Comparison of ENCODE assay signal across 8 cellular contexts in the genomic region with DNA sequence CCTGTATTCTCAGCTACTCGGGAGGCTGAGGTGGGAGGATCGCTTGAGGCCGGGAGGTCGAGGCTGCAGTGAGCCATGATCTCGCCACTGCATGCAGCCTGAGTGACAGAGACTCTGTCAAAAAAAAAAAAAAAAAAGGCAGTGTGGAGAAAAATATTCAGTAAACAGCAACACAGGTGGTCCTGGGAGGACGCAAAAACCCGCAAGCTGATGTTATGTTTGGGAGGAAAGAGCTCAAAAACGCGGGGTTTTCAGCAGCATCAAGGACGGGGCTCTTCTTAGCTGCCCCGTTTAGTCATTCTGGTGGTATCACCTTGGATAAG. TPM values are rescaled to one million over a fixed set of nuclear protein-coding genes. Genes with fewer than 3 reads are reported as not detected.
A peak's percentile ranks its signal among the peaks of the same experiment; 100 is the strongest.
DNase-seq lines count a peak whose midpoint lies in the region; ATAC-seq and TF ChIP-seq lines count a peak whose summit lies in the region.

No MANE protein-coding gene starts in this region.

- no peak overlapping the region for H3K9ac ChIP-seq in fibroblast of lung (ENCODE audit: insufficient read depth, low read length)

- H4K20me1 ChIP-seq in fibroblast of lung (ENCODE audit: control insufficient read depth, extremely low read depth, insufficient read depth, low read length) = no peaks in the 10 kb centered on the region

- intact Hi-C loops in sciatic nerve (cut with DNase I) = no loop called here

- peak overlapping the region; percentile 41 for H3K4me3 ChIP-seq in GM12864 (ENCODE audit: low read depth, low read length)
- peak overlapping the region; percentile 63 for H3K4me3 ChIP-seq in SJCRH30
- H3K4me3 ChIP-seq in fibroblast of lung (replicated peaks in 1 of 4; ENCODE audit: control extremely low read depth in 1 of 4, insufficient read depth in 1 of 4, low read depth in 3 of 4, low read length in 4 of 4) = peak overlapping the region; percentile 43 to 84 (median 68)
- H3K4me3 ChIP-seq in retinal pigment epithelial cell (ENCODE audit: low read length) = peak overlapping the region; percentile 67

- ATAC-seq in GM19023 (IDR thresholded peaks at IDR 0.05; ENCODE audit: unreplicated experiment) (no peak), sciatic nerve (no peak), GM18907 (IDR thresholded peaks at IDR 0.05; ENCODE audit: unreplicated experiment) (no peak)

- peak overlapping the region; percentile 95 for H2AFZ ChIP-seq in fibroblast of lung (ENCODE audit: low read length)

- H3K4me1 ChIP-seq in SJCRH30 (no peaks in the 10 kb centered on the region), fibroblast of lung (ENCODE audit: control insufficient read depth, extremely low read depth, insufficient read depth, low read length) (peaks cover 2% of the 10 kb centered on the region)

- no peak overlapping the region; the same call in 1 of the 2 replicates for H3K27ac ChIP-seq in SJCRH30
- no peak overlapping the region for H3K27ac ChIP-seq in fibroblast of lung (ENCODE audit: insufficient read depth, low read length)

- TF ChIP-seq CTCF in GM12864 (IDR thresholded peaks at IDR 0.05; ENCODE audit: low read depth, low read length, missing control alignments) (no peak), fibroblast of lung (conservative IDR thresholded peaks at IDR 0.05 in 1 of 2, IDR thresholded peaks at IDR 0.05 in 1 of 2; ENCODE audit: low read depth in 1 of 2, low read length in 2 of 2) (no peak), retinal pigment epithelial cell (conservative IDR thresholded peaks at IDR 0.05; ENCODE audit: low read depth, low read length) (no peak)

- no peak for DNase-seq in GM12864 (ENCODE audit: low read depth)
- no peak for DNase-seq in SJCRH30
- no peak for DNase-seq in fibroblast of lung (ENCODE audit: low read depth in 2 of 2)
- DNase-seq in retinal pigment epithelial cell (ENCODE audit: low read depth) = no peak
- no peak for DNase-seq in sciatic nerve (ENCODE audit: low spot score)
- no peak for DNase-seq in DMS 273 treated with DMSO at 0.1 percent for 48 hours (lab: John Stamatoyannopoulos, UW)

- peak overlapping the region; percentile 93 for H3K4me2 ChIP-seq in fibroblast of lung (ENCODE audit: extremely low read depth, insufficient read depth, low read length)

- H3K79me2 ChIP-seq in fibroblast of lung (ENCODE audit: control insufficient read depth, insufficient read depth, low read length) = no peaks in the 10 kb centered on the region

- H3K27me3 ChIP-seq in SJCRH30 (no peaks in the 10 kb centered on the region), fibroblast of lung (ENCODE audit: control insufficient read depth, insufficient read depth, low read length) (no peaks in the 10 kb centered on the region)

- no peaks in the 10 kb centered on the region for H3K9me3 ChIP-seq in SJCRH30 (replicated peaks)
- no peaks in the 10 kb centered on the region for H3K9me3 ChIP-seq in fibroblast of lung (ENCODE audit: control insufficient read depth, insufficient read depth, low read depth, low read length)

- no peaks in the 10 kb centered on the region for H3K36me3 ChIP-seq in SJCRH30
- H3K36me3 ChIP-seq in fibroblast of lung (ENCODE audit: control insufficient read depth, insufficient read depth, low read length) = peaks cover 5% of the 10 kb centered on the region

RNA-seq across cellular contexts. Expression of a gene that starts 0.6 kb away (rescaled TPM):
- 2.7 and 3.1 TPM in 2 replicates for total RNA-seq in SJCRH30 (2014; rRNA removed; shearing (Covaris generic))
- total RNA-seq in fibroblast of lung (4.6 and 5.6 TPM in 2 replicates), sciatic nerve (4.0 TPM)
- 1.6 and 2.0 TPM in 2 replicates for polyA plus RNA-seq in fibroblast of lung
- polyA plus RNA-seq in fibroblast of lung (2012) = 4.9 and 5.5 TPM in 2 replicates
- 4.9 and 5.3 TPM in 2 replicates for polyA minus RNA-seq in fibroblast of lung (ENCODE audit: low replicate concordance)

RNA-seq across cellular contexts. Expression of a gene that starts 15.8 kb away (rescaled TPM):
- 7.9 and 8.0 TPM in 2 replicates for total RNA-seq in SJCRH30 (2014; rRNA removed; shearing (Covaris generic))
- total RNA-seq in fibroblast of lung (3.3 and 4.1 TPM in 2 replicates), sciatic nerve (42.2 TPM)
- polyA plus RNA-seq in fibroblast of lung = 7.2 and 10.9 TPM in 2 replicates
- 43.9 and 54.1 TPM in 2 replicates for polyA plus RNA-seq in fibroblast of lung (2012)
- 59.2 and 75.6 TPM in 2 replicates for polyA minus RNA-seq in fibroblast of lung (ENCODE audit: low replicate concordance)

RNA-seq across cellular contexts. Expression of a gene that starts 18.5 kb away (rescaled TPM):
- total RNA-seq in SJCRH30 (2014; rRNA removed; shearing (Covaris generic)) = 17.9 and 18.7 TPM in 2 replicates
- total RNA-seq in fibroblast of lung = 33.4 and 40.1 TPM in 2 replicates
- 9.0 and 9.2 TPM in 2 replicates for polyA plus RNA-seq in fibroblast of lung
- 17.5 and 21.5 TPM in 2 replicates for polyA plus RNA-seq in fibroblast of lung (2012)
- polyA minus RNA-seq in fibroblast of lung (ENCODE audit: low replicate concordance) = 22.9 and 26.9 TPM in 2 replicates
- total RNA-seq in sciatic nerve = 17.2 TPM

RNA-seq across cellular contexts. Expression of a gene that starts 19.5 kb away (rescaled TPM):
- 1.7 and 2.0 TPM in 2 replicates for total RNA-seq in SJCRH30 (2014; rRNA removed; shearing (Covaris generic))
- total RNA-seq in fibroblast of lung (0.51 and 1.2 TPM in 2 replicates), sciatic nerve (15.9 TPM)
- polyA plus RNA-seq in fibroblast of lung = 1.2 TPM in 2 replicates
- 5.1 and 6.0 TPM in 2 replicates for polyA plus RNA-seq in fibroblast of lung (2012)
- polyA minus RNA-seq in fibroblast of lung (ENCODE audit: low replicate concordance) = 1.7 and 3.3 TPM in 2 replicates

RNA-seq across cellular contexts. Expression of a gene that starts 23.0 kb away (rescaled TPM):
- 9.7 and 10.8 TPM in 2 replicates for total RNA-seq in SJCRH30 (2014; rRNA removed; shearing (Covaris generic))
- 8.0 and 10.2 TPM in 2 replicates for total RNA-seq in fibroblast of lung
- polyA plus RNA-seq in fibroblast of lung = 4.5 and 5.9 TPM in 2 replicates
- polyA plus RNA-seq in fibroblast of lung (2012) = 8.2 and 16.1 TPM in 2 replicates
- polyA minus RNA-seq in fibroblast of lung (ENCODE audit: low replicate concordance) = 7.1 and 9.6 TPM in 2 replicates
- 14.0 TPM for total RNA-seq in sciatic nerve
